Comparison of ENCODE assay signal across 11 cellular contexts in the genomic region with DNA sequence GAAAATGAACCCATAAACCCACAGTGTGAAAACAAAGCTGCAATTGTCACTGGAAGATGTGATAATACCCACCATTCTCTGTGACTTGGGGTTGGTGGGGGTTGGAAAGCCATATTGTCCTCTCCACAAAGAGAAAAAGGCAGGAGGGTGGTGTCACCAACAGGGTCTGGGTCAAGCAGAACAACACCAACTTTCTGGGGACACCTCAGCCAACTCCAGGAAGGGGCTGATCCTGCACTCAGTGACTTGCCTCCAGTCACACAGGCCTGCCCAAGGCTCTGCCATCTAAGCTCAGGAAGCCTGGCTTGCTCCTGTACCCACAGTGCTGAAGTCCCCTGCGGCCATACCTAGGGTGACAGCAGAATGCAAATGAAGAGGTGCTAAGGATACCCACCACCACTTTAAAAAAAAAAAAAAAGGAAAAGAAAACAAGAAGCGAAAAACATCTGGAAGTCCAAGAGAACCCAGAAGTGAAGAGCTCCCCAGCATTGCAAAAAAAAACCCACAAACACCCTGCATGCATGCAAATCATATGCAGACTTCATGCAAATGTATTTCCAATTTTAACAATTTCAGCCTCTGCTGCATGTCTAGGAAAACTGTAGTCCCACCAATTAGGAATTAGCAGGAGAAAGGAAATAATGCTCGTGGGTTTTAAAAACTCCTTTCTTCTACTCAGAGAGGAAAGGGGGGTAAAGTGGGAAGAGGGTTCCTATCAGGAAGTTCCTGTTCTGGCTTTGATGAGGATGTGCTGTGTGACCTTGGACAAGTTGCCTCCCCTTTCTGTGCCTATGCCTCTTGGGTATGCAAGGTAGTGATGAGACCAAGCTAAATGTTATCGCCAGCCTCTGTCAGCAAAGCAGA.
DNase-seq lines count a peak whose midpoint lies in the region; ATAC-seq and TF ChIP-seq lines count a peak whose summit lies in the region.
"Had no signal": no experiment of that assay in that cellular context is flagged by ENCODE, and none has a peak within 500 bp of the region (broad histone marks: within the 10 kb centered on the region; RNA-seq: fewer than 3 reads in every experiment).

No MANE protein-coding gene starts in this region.

- H3K79me2 ChIP-seq in DOHH2 (ENCODE audit: control insufficient read depth, low read length): no peaks in the 10 kb centered on the region

- no peak for TF ChIP-seq CTCF in DOHH2 (IDR thresholded peaks at IDR 0.05; ENCODE audit: low read depth, low read length, poor library complexity, severe bottlenecking)
- no peak for TF ChIP-seq CTCF in stomach (IDR thresholded peaks at IDR 0.05)
- TF ChIP-seq CTCF in ovary (IDR thresholded peaks at IDR 0.05): no peak

- peaks cover 77% of the 10 kb centered on the region for H3K4me1 Mint-ChIP-seq in activated T-helper 17 cell treated with anti-CD3 and anti-CD28 coated beads, Interleukin-2, amount 50 U/mL, for 72 hours
- H3K4me1 Mint-ChIP-seq in naive thymus-derived CD4-positive, alpha-beta T cell: peaks cover 43 to 89% (median 63%) of the 10 kb centered on the region in 7 donors

- TF ChIP-seq EP300 in stomach (IDR thresholded peaks at IDR 0.05): no peak
- no peak for TF ChIP-seq EP300 in ovary (IDR thresholded peaks at IDR 0.05)

- H3K27me3 Mint-ChIP-seq in activated T-helper 17 cell treated with anti-CD3 and anti-CD28 coated beads, Interleukin-2, amount 50 U/mL, for 72 hours: no peaks in the 10 kb centered on the region
- H3K27me3 Mint-ChIP-seq in naive thymus-derived CD4-positive, alpha-beta T cell: no peaks in the 10 kb centered on the region

- peaks cover 88% of the 10 kb centered on the region for H3K36me3 Mint-ChIP-seq in activated T-helper 17 cell treated with anti-CD3 and anti-CD28 coated beads, Interleukin-2, amount 50 U/mL, for 72 hours (ENCODE audit: low read depth)
- H3K36me3 Mint-ChIP-seq in naive thymus-derived CD4-positive, alpha-beta T cell: peaks cover 0 to 56% (median 0%) of the 10 kb centered on the region in 5 donors
- H3K36me3 Mint-ChIP-seq: WTC11 had no signal

- H3K9me2 ChIP-seq in DOHH2 (replicated peaks; ENCODE audit: control insufficient read depth, low read length): no peaks in the 10 kb centered on the region

- intact Hi-C loops in naive thymus-derived CD4-positive, alpha-beta T cell (cut with micrococcal nuclease): loop anchor here (2.0 to 5.0 kb wide), 4 partner anchors 45 to 190 kb away; partner anchors contain the start of gene PREX1 (in 1 of the 2)
- intact Hi-C loops in stomach (cut with DNase I; ENCODE audit: low total_unique reads) (no loop called here), ovary (cut with DNase I) (no loop called here)

- CTCF ChIA-PET in naive thymus-derived CD4-positive, alpha-beta T cell (lab: Charles Lee): interaction anchor here (0.6 to 1.3 kb wide), 3 partner anchors 9 to 188 kb away, joined by 3 to 4 read pairs (median 3); no protein-coding TSS in a partner anchor

- H3K27ac ChIP-seq in DOHH2 (ENCODE audit: low read depth, low read length) (no peak overlapping the region), stomach (no peak overlapping the region), ovary (no peak overlapping the region)
- H3K27ac ChIP-seq in naive thymus-derived CD4-positive, alpha-beta T cell (ENCODE audit: low read depth, low read length): no peak overlapping the region
- H3K27ac ChIP-seq: KMS-11 had no signal

- H3K9me3 ChIP-seq in DOHH2 (ENCODE audit: control insufficient read depth, insufficient read depth, low read length): no peaks in the 10 kb centered on the region
- no peaks in the 10 kb centered on the region for H3K9me3 ChIP-seq in naive thymus-derived CD4-positive, alpha-beta T cell (ENCODE audit: control insufficient read depth in 2 of 3, low read length in 3 of 3)
- peaks cover 0 to 9% (median 0%) of the 10 kb centered on the region in 4 donors for H3K9me3 ChIP-seq in stomach
- no peaks in the 10 kb centered on the region for H3K9me3 ChIP-seq in ovary

- H3K27ac Mint-ChIP-seq in activated T-helper 17 cell treated with anti-CD3 and anti-CD28 coated beads, Interleukin-2, amount 50 U/mL, for 72 hours: peak overlapping the region; percentile 99
- H3K27ac Mint-ChIP-seq in naive thymus-derived CD4-positive, alpha-beta T cell: peak overlapping the region in 5 of 9 donors; percentile 19 to 96 (median 89)
- H3K27ac Mint-ChIP-seq: WTC11 had no signal

- H3K27me3 ChIP-seq in DOHH2 (ENCODE audit: control insufficient read depth, low read length): no peaks in the 10 kb centered on the region
- no peaks in the 10 kb centered on the region for H3K27me3 ChIP-seq in naive thymus-derived CD4-positive, alpha-beta T cell (ENCODE audit: control insufficient read depth in 2 of 2, insufficient read depth in 2 of 2, low read length in 2 of 2)
- H3K27me3 ChIP-seq in stomach: no peaks in the 10 kb centered on the region
- no peaks in the 10 kb centered on the region for H3K27me3 ChIP-seq in ovary

- peak overlapping the region; percentile 91 for H3K4me3 Mint-ChIP-seq in activated T-helper 17 cell treated with anti-CD3 and anti-CD28 coated beads, Interleukin-2, amount 50 U/mL, for 72 hours
- peak overlapping the region in 4 of 10 donors; percentile 27 to 64 (median 34) for H3K4me3 Mint-ChIP-seq in naive thymus-derived CD4-positive, alpha-beta T cell
- H3K4me3 Mint-ChIP-seq: WTC11 had no signal

- peak overlapping the region; percentile 24 for H3K4me2 ChIP-seq in DOHH2 (ENCODE audit: low read length)
- H3K4me2 ChIP-seq: KMS-11 had no signal

- H3K36me3 ChIP-seq in DOHH2 (ENCODE audit: control insufficient read depth, low read length) (no peaks in the 10 kb centered on the region), stomach (no peaks in the 10 kb centered on the region), ovary (no peaks in the 10 kb centered on the region)
- no peaks in the 10 kb centered on the region for H3K36me3 ChIP-seq in naive thymus-derived CD4-positive, alpha-beta T cell (ENCODE audit: control insufficient read depth in 2 of 3, insufficient read depth in 3 of 3, low read length in 3 of 3)

- no peak for DNase-seq in naive thymus-derived CD4-positive, alpha-beta T cell
- DNase-seq in AG08395 (ENCODE audit: low spot score) (no peak), stomach (no peak), ovary (no peak)
- DNase-seq: right cardiac atrium had no signal

- no peaks in the 10 kb centered on the region for H4K20me1 ChIP-seq in DOHH2 (ENCODE audit: control insufficient read depth, insufficient read depth, low read depth, low read length)

- H3K4me1 ChIP-seq in DOHH2 (ENCODE audit: control insufficient read depth, low read length): peaks cover 57% of the 10 kb centered on the region
- H3K4me1 ChIP-seq in naive thymus-derived CD4-positive, alpha-beta T cell (ENCODE audit: control insufficient read depth in 2 of 2, insufficient read depth in 2 of 2, low read length in 2 of 2): peaks cover 47 to 87% of the 10 kb centered on the region in 2 donors
- H3K4me1 ChIP-seq in stomach: peaks cover 10 to 57% (median 19%) of the 10 kb centered on the region in 4 donors
- peaks cover 2% of the 10 kb centered on the region for H3K4me1 ChIP-seq in ovary (ENCODE audit: insufficient read depth)

- no peaks in the 10 kb centered on the region for H3F3A ChIP-seq in DOHH2 (ENCODE audit: control insufficient read depth, insufficient read depth)

- WGBS in stomach, 5 donors: 79 to 85% (median 84%) methylated on average over 4 of the region's 4 CpGs
- WGBS in ovary, 3 donors: 76 to 77% (median 77%) methylated on average over 4 of the region's 4 CpGs

- no peak for TF ChIP-seq POLR2A in stomach (IDR thresholded peaks at IDR 0.05)
- no peak for TF ChIP-seq POLR2A in ovary (IDR thresholded peaks at IDR 0.05)

- ATAC-seq in GM21529 (IDR thresholded peaks at IDR 0.05; ENCODE audit: unreplicated experiment): peak; percentile 31
- no peak for ATAC-seq in activated T-helper 17 cell treated with anti-CD3 and anti-CD28 coated beads, Interleukin-2, amount 50 U/mL, for 72 hours (replicated peaks)
- no peak for ATAC-seq in naive thymus-derived CD4-positive, alpha-beta T cell
- no peak for ATAC-seq in HG03135 (IDR thresholded peaks at IDR 0.05; ENCODE audit: unreplicated experiment)
- ATAC-seq: right cardiac atrium, WTC11 had no signal

- POLR2A ChIA-PET in naive thymus-derived CD4-positive, alpha-beta T cell (lab: Charles Lee): no interaction called here

- H3K4me3 ChIP-seq in DOHH2 (ENCODE audit: low read length) (peak overlapping the region; percentile 6), stomach (no peak overlapping the region), ovary (no peak overlapping the region)
- no peak overlapping the region for H3K4me3 ChIP-seq in naive thymus-derived CD4-positive, alpha-beta T cell (ENCODE audit: low read length)

- no peaks in the 10 kb centered on the region for H3K9me3 Mint-ChIP-seq in activated T-helper 17 cell treated with anti-CD3 and anti-CD28 coated beads, Interleukin-2, amount 50 U/mL, for 72 hours
- peaks cover 0 to 4% (median 0%) of the 10 kb centered on the region in 11 donors for H3K9me3 Mint-ChIP-seq in naive thymus-derived CD4-positive, alpha-beta T cell
- H3K9me3 Mint-ChIP-seq: WTC11 had no signal

Comparison
In these comparisons a context has a peak if more than half of its experiments do, and no peak if none do; other contexts are left out.
1. intact Hi-C loops: an anchor here in naive thymus-derived CD4-positive, alpha-beta T cell (2.0 to 5.0 kb wide); none called in stomach and ovary.